ENCODE assay signal across 14 cellular contexts in the genomic region with DNA sequence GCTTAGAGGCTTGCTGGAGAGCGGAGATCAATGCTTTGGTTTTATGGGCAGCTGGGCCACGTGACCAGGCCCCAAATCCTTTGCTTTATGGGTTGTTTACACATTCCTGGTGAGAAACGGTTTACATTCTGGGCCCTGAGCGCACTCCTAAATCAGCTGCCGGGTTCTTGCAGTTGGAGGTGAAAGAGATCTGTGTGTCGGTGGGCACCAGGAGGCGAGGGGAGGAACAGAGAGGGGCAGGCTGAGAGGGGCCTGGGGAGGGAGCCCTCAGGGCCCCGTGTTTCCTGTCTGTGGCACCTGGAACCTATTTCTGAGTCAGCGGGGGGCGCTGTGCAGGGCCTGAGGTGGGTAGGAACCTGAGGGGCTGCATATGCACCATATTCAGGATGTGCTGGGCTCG.
DNase-seq lines count a peak whose midpoint lies in the region; ATAC-seq and TF ChIP-seq lines count a peak whose summit lies in the region.
"Had no signal": no experiment of that assay in that cellular context is flagged by ENCODE, and none has a peak within 500 bp of the region (broad histone marks: within the 10 kb centered on the region; RNA-seq: fewer than 3 reads in every experiment).

No MANE protein-coding gene starts in this region.

- DNase-seq in right atrium auricular region (ENCODE audit: low spot score), result peak; percentile 51
- no peak for DNase-seq in right cardiac atrium
- peak; percentile 31 for DNase-seq in OCI-M1 (lab: John Stamatoyannopoulos, UW)
- no peak for DNase-seq in glutamatergic neuron
- DNase-seq in stimulated activated effector memory CD8-positive, alpha-beta T cell treated with anti-CD3 and anti-CD28 coated beads, Interleukin-12 subunit alpha, Interleukin-12 subunit beta, amount 100 ng/mL, for 72 hours (ENCODE audit: low spot score in 2 of 2), result no peak
- no peak for DNase-seq in hypothalamus (lab: John Stamatoyannopoulos, UW)
- no peak for DNase-seq in sciatic nerve (ENCODE audit: low spot score)
- no peak for DNase-seq in NCI-H2171 treated with DMSO at 0.1 percent for 48 hours (lab: John Stamatoyannopoulos, UW)
- DNase-seq: activated T-cell treated with anti-CD3 and anti-CD28 coated beads, Interleukin-2, amount 50 U/mL, for 1 hour; mesenchymal stem cell; NCI-H1048; NCI-H2227 treated with DMSO at 0.1 percent for 48 hours had no signal

- no peaks in the 10 kb centered on the region for H3K9me3 Mint-ChIP-seq in glutamatergic neuron (ENCODE audit: unreplicated experiment)
- no peaks in the 10 kb centered on the region for H3K9me3 Mint-ChIP-seq in stimulated activated effector memory CD8-positive, alpha-beta T cell treated with anti-CD3 and anti-CD28 coated beads, Interleukin-12 subunit alpha, Interleukin-12 subunit beta, amount 100 ng/mL, for 72 hours

- H3K27me3 Mint-ChIP-seq in glutamatergic neuron (ENCODE audit: unreplicated experiment), result peaks cover 2% of the 10 kb centered on the region

- no peak overlapping the region for H3K27ac ChIP-seq in right atrium auricular region
- H3K27ac ChIP-seq in right cardiac atrium (ENCODE audit: low read length), result no peak overlapping the region
- H3K27ac ChIP-seq: coronary artery, thoracic aorta had no signal

- 50% methylated on average over 11 of the region's 11 CpGs for WGBS in right cardiac atrium

- H3K4me3 ChIP-seq in right atrium auricular region (no peak overlapping the region), right cardiac atrium (ENCODE audit: low read length) (no peak overlapping the region)
- H3K4me3 ChIP-seq: coronary artery, thoracic aorta had no signal

- H3K4me1 Mint-ChIP-seq in glutamatergic neuron (ENCODE audit: low read depth, unreplicated experiment), result no peaks in the 10 kb centered on the region
- no peaks in the 10 kb centered on the region for H3K4me1 Mint-ChIP-seq in stimulated activated effector memory CD8-positive, alpha-beta T cell treated with anti-CD3 and anti-CD28 coated beads, Interleukin-12 subunit alpha, Interleukin-12 subunit beta, amount 100 ng/mL, for 72 hours

- TF ChIP-seq CTCF in right atrium auricular region (IDR thresholded peaks at IDR 0.05), result no peak
- peak; percentile 38 for TF ChIP-seq CTCF in glutamatergic neuron (IDR thresholded peaks at IDR 0.05; ENCODE audit: partially characterized antibody, unreplicated experiment)

- no peaks in the 10 kb centered on the region for H3K36me3 Mint-ChIP-seq in glutamatergic neuron (ENCODE audit: unreplicated experiment)
- H3K36me3 Mint-ChIP-seq in stimulated activated effector memory CD8-positive, alpha-beta T cell treated with anti-CD3 and anti-CD28 coated beads, Interleukin-12 subunit alpha, Interleukin-12 subunit beta, amount 100 ng/mL, for 72 hours, result no peaks in the 10 kb centered on the region

- H3K4me1 ChIP-seq in right atrium auricular region (no peaks in the 10 kb centered on the region), right cardiac atrium (ENCODE audit: control insufficient read depth, insufficient read depth, low read length) (no peaks in the 10 kb centered on the region)

- H3K9me3 ChIP-seq in right atrium auricular region (no peaks in the 10 kb centered on the region), right cardiac atrium (ENCODE audit: control insufficient read depth, low read length) (no peaks in the 10 kb centered on the region)
- H3K9me3 ChIP-seq: thoracic aorta had no signal

- H3K4me3 Mint-ChIP-seq in glutamatergic neuron (ENCODE audit: unreplicated experiment), result no peak overlapping the region
- no peak overlapping the region for H3K4me3 Mint-ChIP-seq in stimulated activated effector memory CD8-positive, alpha-beta T cell treated with anti-CD3 and anti-CD28 coated beads, Interleukin-12 subunit alpha, Interleukin-12 subunit beta, amount 100 ng/mL, for 72 hours

- H3K27me3 ChIP-seq in right atrium auricular region (no peaks in the 10 kb centered on the region), right cardiac atrium (ENCODE audit: control insufficient read depth, insufficient read depth) (no peaks in the 10 kb centered on the region)

- no peaks in the 10 kb centered on the region for H3K36me3 ChIP-seq in right atrium auricular region
- H3K36me3 ChIP-seq: thoracic aorta had no signal

- H3K27ac Mint-ChIP-seq in glutamatergic neuron (ENCODE audit: unreplicated experiment), result no peak overlapping the region
- H3K27ac Mint-ChIP-seq in stimulated activated effector memory CD8-positive, alpha-beta T cell treated with anti-CD3 and anti-CD28 coated beads, Interleukin-12 subunit alpha, Interleukin-12 subunit beta, amount 100 ng/mL, for 72 hours, result no peak overlapping the region

- ATAC-seq in right cardiac atrium (no peak), sciatic nerve (no peak)
- peak; percentile 39 for ATAC-seq in stimulated activated effector memory CD8-positive, alpha-beta T cell treated with anti-CD3 and anti-CD28 coated beads, Interleukin-12 subunit alpha, Interleukin-12 subunit beta, amount 100 ng/mL, for 72 hours

- intact Hi-C loops in right cardiac atrium (cut with DNase I) (no loop called here), sciatic nerve (cut with DNase I) (no loop called here)

Comparison
In these comparisons a context has a peak if more than half of its experiments do, and no peak if none do; other contexts are left out.
1. DNase-seq: peak in right atrium auricular region (single experiment) and OCI-M1 (single experiment); none in right cardiac atrium (0 of 3), glutamatergic neuron (single experiment), stimulated activated effector memory CD8-positive, alpha-beta T cell treated with anti-CD3 and anti-CD28 coated beads, Interleukin-12 subunit alpha, Interleukin-12 subunit beta, amount 100 ng/mL, for 72 hours (0 of 2), hypothalamus (0 of 51), sciatic nerve (single experiment) and NCI-H2171 treated with DMSO at 0.1 percent for 48 hours (single experiment).